ENCODE assay signal across 20 cellular contexts in the genomic region with DNA sequence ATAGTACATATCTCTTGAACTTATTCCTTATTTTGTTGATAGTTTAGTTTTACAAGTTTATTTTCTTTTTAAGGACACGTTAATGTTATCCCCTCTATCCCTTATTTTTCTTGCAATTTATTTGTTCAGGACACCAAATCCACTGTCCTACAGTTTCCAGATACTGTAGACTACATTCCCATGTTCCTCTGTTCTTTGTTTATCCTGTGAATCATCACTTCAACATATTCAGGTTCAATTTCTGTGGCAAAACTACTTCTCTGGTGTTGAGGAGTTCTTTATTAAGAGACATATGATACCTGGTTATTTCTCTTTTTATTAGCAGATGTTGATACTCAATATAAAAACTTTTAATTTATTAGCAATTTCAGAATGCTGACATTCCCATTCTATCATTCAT.
A peak's percentile ranks its signal among the peaks of the same experiment; 100 is the strongest.
DNase-seq lines count a peak whose midpoint lies in the region; ATAC-seq, FAIRE-seq and TF ChIP-seq lines count a peak whose summit lies in the region.
"Had no signal": no experiment of that assay in that cellular context is flagged by ENCODE, and none has a peak within 500 bp of the region (broad histone marks: within the 10 kb centered on the region; RNA-seq: fewer than 3 reads in every experiment).

No MANE protein-coding gene starts in this region.

- H2AFZ ChIP-seq in SK-N-SH (ENCODE audit: low read depth) (no peak overlapping the region), fibroblast of lung (ENCODE audit: low read length) (no peak overlapping the region), OCI-LY7 (ENCODE audit: low read length) (no peak overlapping the region)

- H3K4me1 ChIP-seq in SK-N-SH (ENCODE audit: control insufficient read depth in 1 of 2, insufficient read depth in 2 of 2, low read depth in 1 of 2, low read length in 1 of 2) = peaks cover 0 to 10% of the 10 kb centered on the region in 2 experiments; a peak in 1 of 4 replicates
- peaks cover 2% of the 10 kb centered on the region for H3K4me1 ChIP-seq in fibroblast of lung (ENCODE audit: control insufficient read depth, extremely low read depth, insufficient read depth, low read length)
- no peaks in the 10 kb centered on the region for H3K4me1 ChIP-seq in OCI-LY7 (ENCODE audit: insufficient read depth, low read length, poor library complexity, severe bottlenecking)
- H3K4me1 ChIP-seq: lower lobe of right lung had no signal

- no peaks in the 10 kb centered on the region for H3K27me3 ChIP-seq in SK-N-SH (ENCODE audit: insufficient read depth)
- no peaks in the 10 kb centered on the region for H3K27me3 ChIP-seq in fibroblast of lung (ENCODE audit: control insufficient read depth, insufficient read depth, low read length)

- no peak overlapping the region for H3K27ac Mint-ChIP-seq in stimulated activated effector memory CD8-positive, alpha-beta T cell treated with anti-CD3 and anti-CD28 coated beads, Interleukin-12 subunit alpha, Interleukin-12 subunit beta, amount 100 ng/mL, for 72 hours
- H3K27ac Mint-ChIP-seq: activated CD8-positive, alpha-beta T cell treated with anti-CD3 and anti-CD28 coated beads for 36 hours; nephron progenitor cell had no signal

- intact Hi-C loops in OCI-LY7 (cut with micrococcal nuclease; ENCODE audit: unreplicated experiment) = no loop called here

- TF ChIP-seq EP300 in SK-N-SH (IDR thresholded peaks at IDR 0.05; ENCODE audit: borderline replicate concordance in 1 of 2, low read depth in 1 of 2, low read length in 1 of 2) = no peak

- H4K20me1 ChIP-seq in SK-N-SH (ENCODE audit: insufficient read depth) = no peaks in the 10 kb centered on the region
- H4K20me1 ChIP-seq in fibroblast of lung (ENCODE audit: control insufficient read depth, extremely low read depth, insufficient read depth, low read length) = no peaks in the 10 kb centered on the region
- no peaks in the 10 kb centered on the region for H4K20me1 ChIP-seq in OCI-LY7 (ENCODE audit: insufficient read depth, low read length)

- H3K27ac ChIP-seq in SK-N-SH (ENCODE audit: low read depth in 2 of 2, low read length in 1 of 2) (peak overlapping the region in 1 of 2 experiments; percentile 37; a peak in 2 of 4 replicates), fibroblast of lung (ENCODE audit: insufficient read depth, low read length) (no peak overlapping the region), OCI-LY7 (ENCODE audit: low read depth, low read length, poor library complexity, severe bottlenecking) (no peak overlapping the region)
- H3K27ac ChIP-seq: C4-2B, lower lobe of right lung, WERI-Rb-1 had no signal

- no peak for TF ChIP-seq RAD21 in SK-N-SH (IDR thresholded peaks at IDR 0.05; ENCODE audit: low read length)

- CTCF ChIA-PET in SK-N-SH (lab: Yijun Ruan, JAX) (interaction anchor here (1.1 kb wide), 1 partner anchor 336 kb away, joined by 3 read pairs; no protein-coding TSS in a partner anchor), OCI-LY7 (lab: Charles Lee; ENCODE audit: unreplicated experiment) (no interaction called here)

- H3K4me3 ChIP-seq in SK-N-SH (ENCODE audit: low read depth in 2 of 2, low read length in 1 of 2) = no peak overlapping the region
- no peak overlapping the region for H3K4me3 ChIP-seq in fibroblast of lung (replicated peaks in 1 of 4; ENCODE audit: control extremely low read depth in 1 of 4, insufficient read depth in 1 of 4, low read depth in 3 of 4, low read length in 4 of 4)
- no peak overlapping the region for H3K4me3 ChIP-seq in skeletal muscle cell (ENCODE audit: low read depth, low read length)
- H3K4me3 ChIP-seq in OCI-LY7 (ENCODE audit: low read depth, low read length, poor library complexity, severe bottlenecking) = no peak overlapping the region
- H3K4me3 ChIP-seq: lower lobe of right lung had no signal

- H3K9me2 ChIP-seq in SK-N-SH (no peaks in the 10 kb centered on the region), OCI-LY7 (ENCODE audit: insufficient read depth, low read length) (no peaks in the 10 kb centered on the region)

- POLR2A ChIA-PET in SK-N-SH (lab: Yijun Ruan, JAX) = no interaction called here
- POLR2A ChIA-PET in OCI-LY7 (lab: Charles Lee) = interaction anchor here (1.2 to 1.6 kb wide), 2 partner anchors 17 to 106 kb away, joined by 3 to 5 read pairs; no protein-coding TSS in a partner anchor

- peaks cover 25% of the 10 kb centered on the region for H3F3A ChIP-seq in SK-N-SH (replicated peaks; ENCODE audit: insufficient read depth)

- no TSS peak for BruUV-seq in OCI-LY7 (replicated peaks; lab: Mats Ljungman, UMichigan)

- DNase-seq in SK-N-SH = no peak
- DNase-seq in fibroblast of lung (ENCODE audit: low read depth in 2 of 2) = peak; percentile 18 to 64
- DNase-seq in skeletal muscle cell (ENCODE audit: low read depth) = peak; percentile 5
- DNase-seq in OCI-LY7 (ENCODE audit: low spot score) = no peak
- DNase-seq in stimulated activated effector memory CD8-positive, alpha-beta T cell treated with anti-CD3 and anti-CD28 coated beads, Interleukin-12 subunit alpha, Interleukin-12 subunit beta, amount 100 ng/mL, for 72 hours (ENCODE audit: low spot score in 2 of 2) = no peak
- DNase-seq: activated CD8-positive, alpha-beta T cell treated with anti-CD3 and anti-CD28 coated beads for 36 hours; DND-41; effector CD4-positive, alpha-beta T cell; H7; lower lobe of right lung; NCI-H2107; NCI-H774; nephron progenitor cell; retina; T-cell; WERI-Rb-1 had no signal

- H3K79me2 ChIP-seq in SK-N-SH (ENCODE audit: insufficient read depth) (peaks cover 20% of the 10 kb centered on the region; the same call in 1 of the 2 replicates), fibroblast of lung (ENCODE audit: control insufficient read depth, insufficient read depth, low read length) (no peaks in the 10 kb centered on the region), OCI-LY7 (ENCODE audit: insufficient read depth, low read depth, low read length) (no peaks in the 10 kb centered on the region)

- peaks cover 13% of the 10 kb centered on the region for H3K36me3 Mint-ChIP-seq in stimulated activated effector memory CD8-positive, alpha-beta T cell treated with anti-CD3 and anti-CD28 coated beads, Interleukin-12 subunit alpha, Interleukin-12 subunit beta, amount 100 ng/mL, for 72 hours

- H3K4me2 ChIP-seq in SK-N-SH (no peak overlapping the region), fibroblast of lung (ENCODE audit: extremely low read depth, insufficient read depth, low read length) (no peak overlapping the region), OCI-LY7 (ENCODE audit: low read length) (no peak overlapping the region)

- H3K9me3 ChIP-seq in SK-N-SH (no peaks in the 10 kb centered on the region), fibroblast of lung (ENCODE audit: control insufficient read depth, insufficient read depth, low read depth, low read length) (no peaks in the 10 kb centered on the region), OCI-LY7 (ENCODE audit: low read length) (no peaks in the 10 kb centered on the region)
- H3K9me3 ChIP-seq: lower lobe of right lung had no signal

- no peak for ATAC-seq in stimulated activated effector memory CD8-positive, alpha-beta T cell treated with anti-CD3 and anti-CD28 coated beads, Interleukin-12 subunit alpha, Interleukin-12 subunit beta, amount 100 ng/mL, for 72 hours
- no peak for ATAC-seq in HG03159 (IDR thresholded peaks at IDR 0.05; ENCODE audit: unreplicated experiment)
- ATAC-seq: activated CD8-positive, alpha-beta T cell treated with anti-CD3 and anti-CD28 coated beads for 36 hours; lower lobe of right lung; T-cell had no signal

- H3K9me3 Mint-ChIP-seq in stimulated activated effector memory CD8-positive, alpha-beta T cell treated with anti-CD3 and anti-CD28 coated beads, Interleukin-12 subunit alpha, Interleukin-12 subunit beta, amount 100 ng/mL, for 72 hours = no peaks in the 10 kb centered on the region
- H3K9me3 Mint-ChIP-seq: activated CD8-positive, alpha-beta T cell treated with anti-CD3 and anti-CD28 coated beads for 36 hours; nephron progenitor cell; T-cell had no signal

- no peak overlapping the region for H3K4me3 Mint-ChIP-seq in stimulated activated effector memory CD8-positive, alpha-beta T cell treated with anti-CD3 and anti-CD28 coated beads, Interleukin-12 subunit alpha, Interleukin-12 subunit beta, amount 100 ng/mL, for 72 hours
- H3K4me3 Mint-ChIP-seq: activated CD8-positive, alpha-beta T cell treated with anti-CD3 and anti-CD28 coated beads for 36 hours; nephron progenitor cell; T-cell had no signal

- H3K9ac ChIP-seq in SK-N-SH (no peak overlapping the region), fibroblast of lung (ENCODE audit: insufficient read depth, low read length) (no peak overlapping the region)

- peaks cover 0 to 2% of the 10 kb centered on the region in 2 experiments for H3K36me3 ChIP-seq in SK-N-SH (replicated peaks in 1 of 2; ENCODE audit: control insufficient read depth in 1 of 2, insufficient read depth in 2 of 2, low read length in 1 of 2)
- no peaks in the 10 kb centered on the region for H3K36me3 ChIP-seq in fibroblast of lung (ENCODE audit: control insufficient read depth, insufficient read depth, low read length)
- H3K36me3 ChIP-seq in OCI-LY7 (ENCODE audit: insufficient read depth, low read length) = no peaks in the 10 kb centered on the region
- H3K36me3 ChIP-seq: lower lobe of right lung had no signal

- no peak for TF ChIP-seq CTCF in SK-N-SH (IDR thresholded peaks at IDR 0.05)
- no peak for TF ChIP-seq CTCF in fibroblast of lung (conservative IDR thresholded peaks at IDR 0.05 in 1 of 2, IDR thresholded peaks at IDR 0.05 in 1 of 2; ENCODE audit: low read depth in 1 of 2, low read length in 2 of 2)
- TF ChIP-seq CTCF in OCI-LY7 (conservative IDR thresholded peaks at IDR 0.05; ENCODE audit: low read length) = no peak

- WGBS in SK-N-SH (ENCODE audit: low lambda C conversion rate) = 56% methylated on average over 1 of the region's 1 CpG

- H3K4me1 Mint-ChIP-seq in stimulated activated effector memory CD8-positive, alpha-beta T cell treated with anti-CD3 and anti-CD28 coated beads, Interleukin-12 subunit alpha, Interleukin-12 subunit beta, amount 100 ng/mL, for 72 hours = peaks cover 25% of the 10 kb centered on the region
- H3K4me1 Mint-ChIP-seq: nephron progenitor cell had no signal

- peak; percentile 64 for FAIRE-seq in G401.6 (lab: Jason Lieb, UNC)
- FAIRE-seq: RCC 7860 had no signal

TF ChIP-seq in SK-N-SH, 30 proteins besides CTCF, POLR2A, EP300 and RAD21:
- TF ChIP-seq JUND (IDR thresholded peaks at IDR 0.05) (0 out of 2 replicates have a peak, but pooled peaks have one; percentile 23), TCF12 (IDR thresholded peaks at IDR 0.05) (no peak), FOSL2 (IDR thresholded peaks at IDR 0.05; ENCODE audit: borderline replicate concordance, low read depth) (peak; percentile 27; the same call in 1 of the 2 replicates)
TF ChIP-seq in SK-N-SH: peak in this region for 2.

Comparison
In these comparisons a context has a peak if more than half of its experiments do, and no peak if none do; other contexts are left out.
1. DNase-seq: peak in fibroblast of lung (2 of 2) and skeletal muscle cell (single experiment); none in SK-N-SH (single experiment), OCI-LY7 (single experiment) and stimulated activated effector memory CD8-positive, alpha-beta T cell treated with anti-CD3 and anti-CD28 coated beads, Interleukin-12 subunit alpha, Interleukin-12 subunit beta, amount 100 ng/mL, for 72 hours (0 of 2).